1 cellular context compared by ENCODE assay signal in the genomic region with DNA sequence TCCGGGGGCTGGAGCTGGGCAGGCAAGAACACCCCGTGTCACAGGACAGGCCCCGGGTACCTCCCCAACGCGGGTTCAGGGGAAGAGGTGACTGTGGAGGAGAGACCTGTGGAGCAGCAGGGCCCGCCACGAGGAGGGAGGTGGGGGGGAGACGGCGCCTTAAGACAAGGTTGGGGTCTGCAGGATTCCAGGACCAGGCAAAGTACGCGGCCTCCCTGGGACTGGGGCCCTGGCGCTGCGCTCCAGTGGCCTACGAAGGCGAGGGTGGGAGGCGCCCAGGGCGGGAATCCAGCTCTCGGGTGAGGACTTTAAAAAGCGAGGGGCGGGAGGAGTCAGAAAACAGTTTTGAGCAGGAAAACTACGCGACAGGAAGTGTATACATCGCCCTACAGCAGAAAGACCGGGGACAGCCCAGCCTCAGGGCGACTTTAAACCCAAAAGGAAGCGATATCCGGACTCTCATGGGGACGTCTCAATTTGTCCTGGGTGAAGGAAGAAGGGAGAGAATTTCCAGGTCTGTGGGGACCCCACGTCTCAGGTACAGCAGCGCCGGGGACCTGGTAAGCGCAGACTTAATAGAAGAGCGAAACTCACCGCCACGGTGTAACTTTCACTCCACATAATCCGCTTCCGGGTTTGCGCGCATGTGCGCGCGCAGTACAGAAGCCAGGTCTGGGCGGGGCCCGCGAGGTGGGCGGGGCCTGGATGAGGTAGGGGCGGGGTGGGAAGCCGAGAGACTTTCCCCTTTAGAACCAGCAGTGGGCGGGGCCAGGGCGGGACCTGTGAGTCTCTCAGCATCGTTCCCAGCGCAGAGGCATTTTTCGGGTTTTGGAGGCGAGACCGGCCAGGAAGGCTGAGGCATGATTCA.
TF ChIP-seq lines count a peak whose summit lies in the region.

A gene (minus strand): TSS at position 638 of the 868 bp plus-strand sequence.

TF ChIP-seq in GM23338, 12 proteins besides CTCF, POLR2A, EP300 and RAD21 (continued from another document):
- TF ChIP-seq, protein P1, sequence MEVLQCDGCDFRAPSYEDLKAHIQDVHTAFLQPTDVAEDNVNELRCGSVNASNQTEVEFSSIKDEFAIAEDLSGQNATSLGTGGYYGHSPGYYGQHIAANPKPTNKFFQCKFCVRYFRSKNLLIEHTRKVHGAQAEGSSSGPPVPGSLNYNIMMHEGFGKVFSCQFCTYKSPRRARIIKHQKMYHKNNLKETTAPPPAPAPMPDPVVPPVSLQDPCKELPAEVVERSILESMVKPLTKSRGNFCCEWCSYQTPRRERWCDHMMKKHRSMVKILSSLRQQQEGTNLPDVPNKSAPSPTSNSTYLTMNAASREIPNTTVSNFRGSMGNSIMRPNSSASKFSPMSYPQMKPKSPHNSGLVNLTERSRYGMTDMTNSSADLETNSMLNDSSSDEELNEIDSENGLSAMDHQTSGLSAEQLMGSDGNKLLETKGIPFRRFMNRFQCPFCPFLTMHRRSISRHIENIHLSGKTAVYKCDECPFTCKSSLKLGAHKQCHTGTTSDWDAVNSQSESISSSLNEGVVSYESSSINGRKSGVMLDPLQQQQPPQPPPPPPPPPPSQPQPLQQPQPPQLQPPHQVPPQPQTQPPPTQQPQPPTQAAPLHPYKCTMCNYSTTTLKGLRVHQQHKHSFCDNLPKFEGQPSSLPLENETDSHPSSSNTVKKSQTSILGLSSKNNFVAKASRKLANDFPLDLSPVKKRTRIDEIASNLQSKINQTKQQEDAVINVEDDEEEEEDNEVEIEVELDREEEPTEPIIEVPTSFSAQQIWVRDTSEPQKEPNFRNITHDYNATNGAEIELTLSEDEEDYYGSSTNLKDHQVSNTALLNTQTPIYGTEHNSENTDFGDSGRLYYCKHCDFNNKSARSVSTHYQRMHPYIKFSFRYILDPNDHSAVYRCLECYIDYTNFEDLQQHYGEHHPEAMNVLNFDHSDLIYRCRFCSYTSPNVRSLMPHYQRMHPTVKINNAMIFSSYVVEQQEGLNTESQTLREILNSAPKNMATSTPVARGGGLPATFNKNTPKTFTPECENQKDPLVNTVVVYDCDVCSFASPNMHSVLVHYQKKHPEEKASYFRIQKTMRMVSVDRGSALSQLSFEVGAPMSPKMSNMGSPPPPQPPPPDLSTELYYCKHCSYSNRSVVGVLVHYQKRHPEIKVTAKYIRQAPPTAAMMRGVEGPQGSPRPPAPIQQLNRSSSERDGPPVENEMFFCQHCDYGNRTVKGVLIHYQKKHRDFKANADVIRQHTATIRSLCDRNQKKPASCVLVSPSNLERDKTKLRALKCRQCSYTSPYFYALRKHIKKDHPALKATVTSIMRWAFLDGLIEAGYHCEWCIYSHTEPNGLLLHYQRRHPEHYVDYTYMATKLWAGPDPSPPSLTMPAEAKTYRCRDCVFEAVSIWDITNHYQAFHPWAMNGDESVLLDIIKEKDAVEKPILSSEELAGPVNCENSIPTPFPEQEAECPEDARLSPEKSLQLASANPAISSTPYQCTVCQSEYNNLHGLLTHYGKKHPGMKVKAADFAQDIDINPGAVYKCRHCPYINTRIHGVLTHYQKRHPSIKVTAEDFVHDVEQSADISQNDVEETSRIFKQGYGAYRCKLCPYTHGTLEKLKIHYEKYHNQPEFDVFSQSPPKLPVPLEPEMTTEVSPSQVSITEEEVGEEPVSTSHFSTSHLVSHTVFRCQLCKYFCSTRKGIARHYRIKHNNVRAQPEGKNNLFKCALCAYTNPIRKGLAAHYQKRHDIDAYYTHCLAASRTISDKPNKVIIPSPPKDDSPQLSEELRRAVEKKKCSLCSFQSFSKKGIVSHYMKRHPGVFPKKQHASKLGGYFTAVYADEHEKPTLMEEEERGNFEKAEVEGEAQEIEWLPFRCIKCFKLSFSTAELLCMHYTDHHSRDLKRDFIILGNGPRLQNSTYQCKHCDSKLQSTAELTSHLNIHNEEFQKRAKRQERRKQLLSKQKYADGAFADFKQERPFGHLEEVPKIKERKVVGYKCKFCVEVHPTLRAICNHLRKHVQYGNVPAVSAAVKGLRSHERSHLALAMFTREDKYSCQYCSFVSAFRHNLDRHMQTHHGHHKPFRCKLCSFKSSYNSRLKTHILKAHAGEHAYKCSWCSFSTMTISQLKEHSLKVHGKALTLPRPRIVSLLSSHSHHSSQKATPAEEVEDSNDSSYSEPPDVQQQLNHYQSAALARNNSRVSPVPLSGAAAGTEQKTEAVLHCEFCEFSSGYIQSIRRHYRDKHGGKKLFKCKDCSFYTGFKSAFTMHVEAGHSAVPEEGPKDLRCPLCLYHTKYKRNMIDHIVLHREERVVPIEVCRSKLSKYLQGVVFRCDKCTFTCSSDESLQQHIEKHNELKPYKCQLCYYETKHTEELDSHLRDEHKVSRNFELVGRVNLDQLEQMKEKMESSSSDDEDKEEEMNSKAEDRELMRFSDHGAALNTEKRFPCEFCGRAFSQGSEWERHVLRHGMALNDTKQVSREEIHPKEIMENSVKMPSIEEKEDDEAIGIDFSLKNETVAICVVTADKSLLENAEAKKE (CRISPR knock-in tag; IDR thresholded peaks at IDR 0.05) = no peak
- TF ChIP-seq NANOG (IDR thresholded peaks at IDR 0.05; ENCODE audit: borderline replicate concordance) (no peak), ZNF114 (CRISPR knock-in tag; IDR thresholded peaks at IDR 0.05) (no peak), JUNB (IDR thresholded peaks at IDR 0.05; ENCODE audit: unreplicated experiment) (no peak), ZNF331 (CRISPR knock-in tag; IDR thresholded peaks at IDR 0.05; ENCODE audit: low read depth) (no peak), CREB1 (CRISPR knock-in tag; IDR thresholded peaks at IDR 0.05; ENCODE audit: low read depth) (no peak), EZH2 (IDR thresholded peaks at IDR 0.05; ENCODE audit: low read depth, unreplicated experiment) (no peak)
- TF ChIP-seq, protein P2, sequence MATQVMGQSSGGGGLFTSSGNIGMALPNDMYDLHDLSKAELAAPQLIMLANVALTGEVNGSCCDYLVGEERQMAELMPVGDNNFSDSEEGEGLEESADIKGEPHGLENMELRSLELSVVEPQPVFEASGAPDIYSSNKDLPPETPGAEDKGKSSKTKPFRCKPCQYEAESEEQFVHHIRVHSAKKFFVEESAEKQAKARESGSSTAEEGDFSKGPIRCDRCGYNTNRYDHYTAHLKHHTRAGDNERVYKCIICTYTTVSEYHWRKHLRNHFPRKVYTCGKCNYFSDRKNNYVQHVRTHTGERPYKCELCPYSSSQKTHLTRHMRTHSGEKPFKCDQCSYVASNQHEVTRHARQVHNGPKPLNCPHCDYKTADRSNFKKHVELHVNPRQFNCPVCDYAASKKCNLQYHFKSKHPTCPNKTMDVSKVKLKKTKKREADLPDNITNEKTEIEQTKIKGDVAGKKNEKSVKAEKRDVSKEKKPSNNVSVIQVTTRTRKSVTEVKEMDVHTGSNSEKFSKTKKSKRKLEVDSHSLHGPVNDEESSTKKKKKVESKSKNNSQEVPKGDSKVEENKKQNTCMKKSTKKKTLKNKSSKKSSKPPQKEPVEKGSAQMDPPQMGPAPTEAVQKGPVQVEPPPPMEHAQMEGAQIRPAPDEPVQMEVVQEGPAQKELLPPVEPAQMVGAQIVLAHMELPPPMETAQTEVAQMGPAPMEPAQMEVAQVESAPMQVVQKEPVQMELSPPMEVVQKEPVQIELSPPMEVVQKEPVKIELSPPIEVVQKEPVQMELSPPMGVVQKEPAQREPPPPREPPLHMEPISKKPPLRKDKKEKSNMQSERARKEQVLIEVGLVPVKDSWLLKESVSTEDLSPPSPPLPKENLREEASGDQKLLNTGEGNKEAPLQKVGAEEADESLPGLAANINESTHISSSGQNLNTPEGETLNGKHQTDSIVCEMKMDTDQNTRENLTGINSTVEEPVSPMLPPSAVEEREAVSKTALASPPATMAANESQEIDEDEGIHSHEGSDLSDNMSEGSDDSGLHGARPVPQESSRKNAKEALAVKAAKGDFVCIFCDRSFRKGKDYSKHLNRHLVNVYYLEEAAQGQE (IDR thresholded peaks at IDR 0.05; ENCODE audit: unreplicated experiment) = no peak
